Comparison of ENCODE assay signal across 8 cellular contexts in the genomic region with DNA sequence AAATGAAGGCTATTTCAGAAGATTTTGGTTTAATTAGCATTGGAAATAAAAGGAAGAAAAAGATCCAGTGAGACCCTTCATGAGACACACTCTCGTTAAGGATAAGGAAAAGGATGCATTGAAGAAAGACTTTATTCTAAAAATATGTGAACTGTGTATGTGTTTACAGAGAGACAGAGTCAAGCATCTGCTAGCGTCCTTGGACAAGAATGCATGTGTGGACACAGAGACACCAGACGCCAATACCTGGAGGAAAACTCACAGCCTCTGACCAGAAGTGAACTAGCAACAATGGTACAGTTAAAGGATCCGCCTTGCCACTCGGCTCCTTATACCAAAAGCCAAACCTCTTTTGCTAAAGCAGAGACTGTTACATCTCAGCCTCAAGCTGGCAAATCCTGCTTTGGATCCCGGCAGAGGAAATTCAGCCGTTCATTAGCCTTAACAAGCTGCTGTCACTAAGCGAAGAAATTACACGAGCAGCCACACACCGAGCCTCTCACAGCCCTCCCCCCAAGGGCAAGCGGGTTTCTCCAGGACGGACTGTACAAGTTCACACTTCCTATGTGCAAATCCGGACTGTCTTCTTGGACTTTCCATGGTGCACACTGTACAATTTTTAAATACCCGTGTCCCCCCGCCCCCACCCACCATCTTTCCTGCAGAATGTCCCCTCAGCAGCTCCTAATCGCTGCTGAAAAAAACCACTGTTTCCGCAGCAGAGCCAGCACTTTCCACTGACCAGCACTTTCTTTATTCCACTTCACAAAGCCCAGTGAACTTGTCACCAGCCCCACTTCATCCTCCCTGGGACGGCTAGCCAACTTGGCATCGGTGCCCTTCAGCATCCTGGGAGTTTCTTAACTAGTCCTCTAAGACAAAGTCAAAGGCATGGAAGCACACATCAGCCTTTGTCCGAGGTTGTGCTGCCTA. TPM values are rescaled to one million over a fixed set of nuclear protein-coding genes. Genes with fewer than 3 reads are reported as not detected.
DNase-seq lines count a peak whose midpoint lies in the region; ATAC-seq and TF ChIP-seq lines count a peak whose summit lies in the region.

No MANE protein-coding gene starts in this region.

- H3K79me2 ChIP-seq in neural progenitor cell (ENCODE audit: low read depth), result peaks cover 31% of the 10 kb centered on the region

- peaks cover 16% of the 10 kb centered on the region for H3K4me1 ChIP-seq in CD4-positive, CD25-positive, alpha-beta regulatory T cell (ENCODE audit: control insufficient read depth, insufficient read depth, low read length, poor library complexity, severe bottlenecking)
- H3K4me1 ChIP-seq in neural progenitor cell, result peaks cover 46% of the 10 kb centered on the region

- H3K27ac Mint-ChIP-seq in CD4-positive, CD25-positive, alpha-beta regulatory T cell, result peak overlapping the region; percentile 95 to 99 (median 99)
- H3K27ac Mint-ChIP-seq in activated T-helper 17 cell treated with anti-CD3 and anti-CD28 coated beads, Interleukin-2, amount 50 U/mL, for 72 hours, result peak overlapping the region; percentile 95
- peak overlapping the region; percentile 96 for H3K27ac Mint-ChIP-seq in neural progenitor cell

- H3K36me3 Mint-ChIP-seq in CD4-positive, CD25-positive, alpha-beta regulatory T cell, result no peaks in the 10 kb centered on the region
- peaks cover 51% of the 10 kb centered on the region for H3K36me3 Mint-ChIP-seq in activated T-helper 17 cell treated with anti-CD3 and anti-CD28 coated beads, Interleukin-2, amount 50 U/mL, for 72 hours (ENCODE audit: low read depth)
- H3K36me3 Mint-ChIP-seq in neural progenitor cell, result peaks cover 2% of the 10 kb centered on the region

- H3K4me3 Mint-ChIP-seq in CD4-positive, CD25-positive, alpha-beta regulatory T cell, result peak overlapping the region; percentile 95 to 99 (median 98)
- peak overlapping the region; percentile 95 for H3K4me3 Mint-ChIP-seq in activated T-helper 17 cell treated with anti-CD3 and anti-CD28 coated beads, Interleukin-2, amount 50 U/mL, for 72 hours
- H3K4me3 Mint-ChIP-seq in neural progenitor cell, result peak overlapping the region; percentile 95

- peak overlapping the region; percentile 97 for H3K4me2 ChIP-seq in neural progenitor cell

- H3K27me3 Mint-ChIP-seq in CD4-positive, CD25-positive, alpha-beta regulatory T cell, result peaks cover 6% of the 10 kb centered on the region
- H3K27me3 Mint-ChIP-seq in activated T-helper 17 cell treated with anti-CD3 and anti-CD28 coated beads, Interleukin-2, amount 50 U/mL, for 72 hours, result peaks cover 4% of the 10 kb centered on the region
- H3K27me3 Mint-ChIP-seq in neural progenitor cell (ENCODE audit: insufficient read depth, low read depth), result peaks cover 16% of the 10 kb centered on the region

- no peaks in the 10 kb centered on the region for H3K36me3 ChIP-seq in CD4-positive, CD25-positive, alpha-beta regulatory T cell (ENCODE audit: control insufficient read depth, insufficient read depth, low read length)
- no peaks in the 10 kb centered on the region for H3K36me3 ChIP-seq in neural progenitor cell

- peaks cover 17 to 70% (median 28%) of the 10 kb centered on the region in 4 donors for H3K4me1 Mint-ChIP-seq in CD4-positive, CD25-positive, alpha-beta regulatory T cell
- H3K4me1 Mint-ChIP-seq in activated T-helper 17 cell treated with anti-CD3 and anti-CD28 coated beads, Interleukin-2, amount 50 U/mL, for 72 hours, result peaks cover 27% of the 10 kb centered on the region
- peaks cover 56% of the 10 kb centered on the region for H3K4me1 Mint-ChIP-seq in neural progenitor cell

- no peaks in the 10 kb centered on the region for H3K9me3 Mint-ChIP-seq in CD4-positive, CD25-positive, alpha-beta regulatory T cell
- no peaks in the 10 kb centered on the region for H3K9me3 Mint-ChIP-seq in activated T-helper 17 cell treated with anti-CD3 and anti-CD28 coated beads, Interleukin-2, amount 50 U/mL, for 72 hours
- H3K9me3 Mint-ChIP-seq in neural progenitor cell, result peaks cover 2% of the 10 kb centered on the region

- H3K9me3 ChIP-seq in CD4-positive, CD25-positive, alpha-beta regulatory T cell (ENCODE audit: control insufficient read depth in 2 of 2, low read length in 2 of 2), result no peaks in the 10 kb centered on the region
- H3K9me3 ChIP-seq in neural progenitor cell (ENCODE audit: low read depth), result no peaks in the 10 kb centered on the region

- peaks cover 5% of the 10 kb centered on the region for H3K27me3 ChIP-seq in CD4-positive, CD25-positive, alpha-beta regulatory T cell (ENCODE audit: control insufficient read depth, insufficient read depth, low read length)
- H3K27me3 ChIP-seq in HL-60 (ENCODE audit: insufficient read depth, poor library complexity, severe bottlenecking), result no peaks in the 10 kb centered on the region
- peaks cover 15% of the 10 kb centered on the region for H3K27me3 ChIP-seq in neural progenitor cell

- no peak overlapping the region for H2AFZ ChIP-seq in neural progenitor cell (replicated peaks)

- H3K9ac ChIP-seq in neural progenitor cell, result peak overlapping the region; percentile 6

- TF ChIP-seq CTCF in HL-60 (IDR thresholded peaks at IDR 0.05; ENCODE audit: insufficient read depth, low read length) (no peak), neural progenitor cell (IDR thresholded peaks at IDR 0.05) (no peak)

- peak overlapping the region; percentile 96 for H3K4me3 ChIP-seq in CD4-positive, CD25-positive, alpha-beta regulatory T cell (ENCODE audit: low read depth, low read length)
- peak overlapping the region; percentile 63 for H3K4me3 ChIP-seq in HL-60 (replicated peaks; ENCODE audit: insufficient read depth, low read length)
- peak overlapping the region; percentile 74 for H3K4me3 ChIP-seq in neural progenitor cell

- DNase-seq in CD4-positive, CD25-positive, alpha-beta regulatory T cell, result peak in 2 of 3 donors; percentile 2 to 51
- peak in 1 of 2 experiments; percentile 41 for DNase-seq in HL-60 (ENCODE audit: low read depth in 1 of 2, low spot score in 1 of 2)
- DNase-seq in germinal center (ENCODE audit: low spot score), result peak; percentile 15
- DNase-seq in neural progenitor cell (ENCODE audit: low spot score), result peak; percentile 36
- no peak for DNase-seq in NOMO-1 treated with DMSO at 0.1 percent for 48 hours (lab: John Stamatoyannopoulos, UW; ENCODE audit: unreplicated experiment)

- no peak for ATAC-seq in CD4-positive, CD25-positive, alpha-beta regulatory T cell (ENCODE audit: low read depth in 2 of 2)
- ATAC-seq in activated T-helper 17 cell treated with anti-CD3 and anti-CD28 coated beads, Interleukin-2, amount 50 U/mL, for 72 hours (replicated peaks), result no peak
- ATAC-seq in GM21515 (IDR thresholded peaks at IDR 0.05; ENCODE audit: unreplicated experiment), result no peak
- no peak for ATAC-seq in HG02852 (IDR thresholded peaks at IDR 0.05; ENCODE audit: unreplicated experiment)

- peaks cover 33% of the 10 kb centered on the region for H3F3A ChIP-seq in neural progenitor cell (ENCODE audit: low read depth)

- H4K20me1 ChIP-seq in neural progenitor cell (ENCODE audit: low read depth), result peaks cover 33% of the 10 kb centered on the region

- peak overlapping the region; percentile 98 for H3K27ac ChIP-seq in CD4-positive, CD25-positive, alpha-beta regulatory T cell (ENCODE audit: insufficient read depth, low read length, poor library complexity, severe bottlenecking)
- H3K27ac ChIP-seq in HL-60 (replicated peaks) (peak overlapping the region; percentile 98), neural progenitor cell (no peak overlapping the region)

RNA-seq across cellular contexts. Expression of a gene that starts 1.7 kb away (rescaled TPM):
- total RNA-seq in CD4-positive, CD25-positive, alpha-beta regulatory T cell, result 64.3 TPM
- 10 to 100 TPM in 1 of 4 donors, 1 to 10 TPM in 3; 5.9 to 10.7 (median 8.8) TPM for polyA plus RNA-seq in CD4-positive, CD25-positive, alpha-beta regulatory T cell
- 10 to 100 TPM; 32.8 to 40.6 TPM for total RNA-seq in activated T-helper 17 cell treated with anti-CD3 and anti-CD28 coated beads, Interleukin-2, amount 50 U/mL, for 72 hours
- 5.2 and 7.2 TPM in 2 replicates for total RNA-seq in neural progenitor cell (ENCODE audit: low replicate concordance)
